9 cellular contexts compared by ENCODE assay signal in the genomic region with DNA sequence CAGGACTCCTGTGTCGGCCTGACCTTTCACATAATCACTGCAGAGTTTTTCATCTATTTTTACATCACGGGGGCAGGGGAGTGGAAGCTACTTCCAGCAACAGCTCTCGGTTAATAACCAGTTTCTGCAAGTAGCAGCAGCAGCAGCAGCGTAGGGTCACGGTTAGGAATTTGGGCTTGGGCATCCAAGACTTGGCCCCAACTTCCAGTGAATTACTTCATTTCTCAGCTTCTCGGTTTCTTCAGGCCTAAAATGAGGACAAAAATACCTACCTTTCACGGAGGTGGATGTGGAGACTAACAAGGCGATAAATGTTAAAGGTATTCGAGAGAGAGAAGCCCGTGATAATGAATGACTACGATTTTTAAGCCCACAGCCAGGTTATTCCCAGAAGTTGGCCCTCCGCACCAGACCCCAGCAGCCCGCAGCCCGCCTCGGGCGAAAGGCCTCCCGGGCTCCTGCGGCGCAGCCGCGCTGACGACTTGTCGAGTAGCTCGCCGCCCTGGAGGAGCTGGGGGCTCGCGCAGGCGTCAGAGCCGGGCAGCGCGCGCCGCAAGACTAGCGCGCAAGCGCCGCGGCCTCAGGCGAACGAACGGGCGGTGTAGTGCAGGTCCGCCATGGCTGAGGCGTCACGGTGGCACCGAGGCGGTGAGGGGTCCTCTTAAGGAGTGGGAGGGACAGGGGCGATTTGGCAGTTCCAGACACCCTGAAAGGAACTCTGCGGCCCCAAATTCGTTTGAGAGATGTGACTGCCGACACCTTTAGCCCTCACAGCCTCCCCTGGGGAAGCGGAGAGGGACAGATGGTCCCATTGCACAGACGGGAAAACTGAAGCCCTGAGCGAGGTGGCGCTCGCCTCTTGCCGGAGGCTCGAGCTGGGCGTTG. TPM values are rescaled to one million over a fixed set of nuclear protein-coding genes. Genes with fewer than 3 reads are reported as not detected.
A peak's percentile ranks its signal among the peaks of the same experiment; 100 is the strongest.
DNase-seq lines count a peak whose midpoint lies in the region; ATAC-seq and TF ChIP-seq lines count a peak whose summit lies in the region.
"Had no signal": no experiment of that assay in that cellular context is flagged by ENCODE, and none has a peak within 500 bp of the region (broad histone marks: within the 10 kb centered on the region; RNA-seq: fewer than 3 reads in every experiment).

TSS of gene PKD2L2 (plus strand) at position 583 of the 885 bp plus-strand sequence. CDS start at position 618, 35 bp downstream.

- TF ChIP-seq CTCF in VCaP (conservative IDR thresholded peaks at IDR 0.05): peak; percentile 28; the same call in 1 of the 2 replicates
- no peak for TF ChIP-seq CTCF in mammary epithelial cell (conservative IDR thresholded peaks at IDR 0.05 in 1 of 2, IDR thresholded peaks at IDR 0.05 in 1 of 2; ENCODE audit: extremely low read depth in 1 of 2, insufficient read depth in 1 of 2, low read depth in 1 of 2, low read length in 2 of 2)

- dilution Hi-C loops in mammary epithelial cell (cut with HindIII; ENCODE audit: low sequenced_read_pairs): no loop called here

- H3K27me3 Mint-ChIP-seq in CD4-positive, CD25-positive, alpha-beta regulatory T cell: peaks cover 5% of the 10 kb centered on the region

- H3K36me3 Mint-ChIP-seq in CD4-positive, CD25-positive, alpha-beta regulatory T cell: no peaks in the 10 kb centered on the region

- H4K20me1 ChIP-seq in mammary epithelial cell (ENCODE audit: insufficient read depth, low read length): no peaks in the 10 kb centered on the region

- DNase-seq in CD4-positive, CD25-positive, alpha-beta regulatory T cell: peak; percentile 67 to 92 (median 77)
- peak in 74 of 76 experiments; percentile 22 to 90 (median 71) for DNase-seq in HUDEP-2 (lab: John Stamatoyannopoulos, UW; ENCODE audit: unreplicated experiment in 76 of 76)
- DNase-seq in mammary epithelial cell: peak; percentile 80
- peak; percentile 91 for DNase-seq in iris pigment epithelial cell (ENCODE audit: low read depth)
- peak; percentile 80 for DNase-seq in stimulated activated CD4-positive, alpha-beta T cell treated with anti-CD3 and anti-CD28 coated beads, Interleukin-12 subunit alpha, Interleukin-12 subunit beta, amount 100 ng/mL, for 4 hours
- no peak for DNase-seq in NCI-H146 (lab: John Stamatoyannopoulos, UW)

- peaks cover 4 to 29% (median 12%) of the 10 kb centered on the region in 4 donors for H3K4me1 Mint-ChIP-seq in CD4-positive, CD25-positive, alpha-beta regulatory T cell

- BruUV-seq in mammary epithelial cell (replicated peaks; lab: Mats Ljungman, UMichigan): TSS peak; percentile 54

- H2AFZ ChIP-seq in mammary epithelial cell (ENCODE audit: low read depth, low read length): peak within 1 kb of the TSS; percentile 100

- no peaks in the 10 kb centered on the region for H3K36me3 ChIP-seq in CD4-positive, CD25-positive, alpha-beta regulatory T cell (ENCODE audit: control insufficient read depth, insufficient read depth, low read length)
- no peaks in the 10 kb centered on the region for H3K36me3 ChIP-seq in mammary epithelial cell (ENCODE audit: insufficient read depth, low read length)

- no peaks in the 10 kb centered on the region for H3K9me3 ChIP-seq in CD4-positive, CD25-positive, alpha-beta regulatory T cell (ENCODE audit: control insufficient read depth in 2 of 2, low read length in 2 of 2)
- H3K9me3 ChIP-seq in mammary epithelial cell (replicated peaks; ENCODE audit: insufficient read depth, low read length): no peaks in the 10 kb centered on the region

- ATAC-seq in CD4-positive, CD25-positive, alpha-beta regulatory T cell (ENCODE audit: low read depth in 2 of 2): peak; percentile 98
- ATAC-seq in GM19467 (IDR thresholded peaks at IDR 0.05; ENCODE audit: unreplicated experiment): peak; percentile 92

- peaks cover 7% of the 10 kb centered on the region for H3K4me1 ChIP-seq in CD4-positive, CD25-positive, alpha-beta regulatory T cell (ENCODE audit: control insufficient read depth, insufficient read depth, low read length, poor library complexity, severe bottlenecking)
- peaks cover 15% of the 10 kb centered on the region for H3K4me1 ChIP-seq in mammary epithelial cell (ENCODE audit: insufficient read depth, low read length)

- peak within 1 kb of the TSS; percentile 86 for H3K4me2 ChIP-seq in mammary epithelial cell (ENCODE audit: insufficient read depth, low read depth, low read length)

- no peaks in the 10 kb centered on the region for H3K9me3 Mint-ChIP-seq in CD4-positive, CD25-positive, alpha-beta regulatory T cell

- CTCF ChIA-PET in mammary epithelial cell (lab: Charles Lee; ENCODE audit: low non-redundant PET): no interaction called here

- intact Hi-C loops in mammary epithelial cell (cut with micrococcal nuclease): loop anchor here (5.0 kb wide), 1 partner anchor 57 kb away; no protein-coding TSS in a partner anchor

- WGBS in mammary epithelial cell (ENCODE audit: low coverage, missing lambda C conversion rate): 12% methylated on average over 35 of the region's 59 CpGs

- no peaks in the 10 kb centered on the region for H3K79me2 ChIP-seq in mammary epithelial cell (ENCODE audit: insufficient read depth, low read length)

- no peaks in the 10 kb centered on the region for H3K27me3 ChIP-seq in CD4-positive, CD25-positive, alpha-beta regulatory T cell (ENCODE audit: control insufficient read depth, insufficient read depth, low read length)
- no peaks in the 10 kb centered on the region for H3K27me3 ChIP-seq in mammary epithelial cell (ENCODE audit: insufficient read depth, low read length)

- H3K4me3 ChIP-seq in CD4-positive, CD25-positive, alpha-beta regulatory T cell (ENCODE audit: low read depth, low read length): peak within 1 kb of the TSS; percentile 91
- peak within 1 kb of the TSS; percentile 11 to 47 (median 45) for H3K4me3 ChIP-seq in mammary epithelial cell (replicated peaks in 1 of 3; ENCODE audit: insufficient read depth in 1 of 3, low read depth in 2 of 3, low read length in 3 of 3)

- H3K9ac ChIP-seq in mammary epithelial cell (ENCODE audit: insufficient read depth, low read length): peak within 1 kb of the TSS; percentile 49

- H3K27ac ChIP-seq in CD4-positive, CD25-positive, alpha-beta regulatory T cell (ENCODE audit: insufficient read depth, low read length, poor library complexity, severe bottlenecking): peak within 1 kb of the TSS; percentile 75
- peak within 1 kb of the TSS; percentile 84 for H3K27ac ChIP-seq in VCaP
- peak within 1 kb of the TSS; percentile 38 for H3K27ac ChIP-seq in mammary epithelial cell (ENCODE audit: insufficient read depth, low read depth, low read length)

- H3K27ac Mint-ChIP-seq in CD4-positive, CD25-positive, alpha-beta regulatory T cell: peak within 1 kb of the TSS; percentile 87 to 97 (median 97)

- peak within 1 kb of the TSS; percentile 88 to 95 (median 92) for H3K4me3 Mint-ChIP-seq in CD4-positive, CD25-positive, alpha-beta regulatory T cell

- in situ Hi-C loops in mammary epithelial cell (cut with MboI; ENCODE audit: low sequenced_read_pairs in 2 of 2): no loop called here

RNA-seq across cellular contexts. Expression of gene PKD2L2, which starts in this region (rescaled TPM):
- not detected for total RNA-seq in CD4-positive, CD25-positive, alpha-beta regulatory T cell
- under 1 TPM; 0.22 to 0.60 (median 0.53) TPM for polyA plus RNA-seq in CD4-positive, CD25-positive, alpha-beta regulatory T cell
- total RNA-seq in mammary epithelial cell: not detected
- not detected for polyA plus RNA-seq in mammary epithelial cell
- polyA minus RNA-seq in mammary epithelial cell: not detected
- total RNA-seq: T-helper 2 cell treated with Interferon-gamma antibody and Interleukin-4, amounts not matched to agents 100 ng/mL and 5 ng/mL, for 36 hours had no signal

Comparison
In these comparisons a context has a peak if more than half of its experiments do, and no peak if none do; other contexts are left out.
1. Peak in DNase-seq, ATAC-seq, H3K4me3 ChIP-seq and H3K27ac ChIP-seq in CD4-positive, CD25-positive, alpha-beta regulatory T cell; RNA of the gene not detected or under 1 TPM.
2. Peak in DNase-seq, H3K4me3 ChIP-seq, H3K27ac ChIP-seq, H3K9ac ChIP-seq and H3K4me2 ChIP-seq in mammary epithelial cell; RNA of the gene not detected or under 1 TPM.